Comparison of ENCODE assay signal across 18 cellular contexts in the genomic region with DNA sequence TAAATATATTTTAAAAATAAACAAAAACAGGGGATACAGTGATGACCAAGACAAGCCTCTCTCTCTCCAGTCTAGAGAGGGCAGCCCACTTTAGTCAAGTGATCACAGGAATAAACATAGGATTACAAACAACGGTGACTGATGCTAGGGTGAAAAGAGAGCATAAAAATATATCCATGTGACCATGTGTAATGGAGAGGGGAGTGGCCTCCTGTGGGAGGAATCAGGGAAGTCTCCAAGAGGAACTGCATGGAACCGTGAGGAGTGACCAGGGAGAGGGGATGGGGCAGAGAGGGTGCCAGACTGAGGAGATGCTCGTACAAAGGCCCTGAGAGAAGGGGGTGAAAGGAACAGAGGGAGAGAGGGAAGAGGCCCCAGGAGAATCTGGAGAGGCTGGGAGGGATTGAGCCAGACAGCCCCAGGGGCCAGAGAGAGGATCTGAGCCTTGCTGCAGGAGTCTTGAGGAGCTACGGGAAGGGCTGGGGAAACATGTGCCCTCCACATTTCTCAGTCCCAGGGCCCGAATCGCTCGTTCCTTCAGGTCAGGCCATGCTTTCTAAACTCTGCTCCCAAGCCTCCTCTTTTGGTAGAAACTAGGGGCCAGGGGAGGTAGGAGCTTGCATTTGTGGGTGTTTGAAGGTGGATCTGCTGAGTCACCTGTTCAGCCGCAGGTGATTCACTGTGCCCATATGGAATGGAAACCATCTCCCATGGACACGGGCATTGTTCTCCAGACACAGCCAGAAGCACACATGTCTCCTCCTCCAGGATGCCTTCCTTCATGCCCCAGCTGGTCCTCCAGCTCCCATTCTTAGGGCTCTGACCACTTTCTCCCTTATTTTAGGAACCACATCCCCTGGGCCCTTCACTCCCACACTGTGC.
DNase-seq lines count a peak whose midpoint lies in the region; ATAC-seq, FAIRE-seq and TF ChIP-seq lines count a peak whose summit lies in the region.
"Had no signal": no experiment of that assay in that cellular context is flagged by ENCODE, and none has a peak within 500 bp of the region (broad histone marks: within the 10 kb centered on the region; RNA-seq: fewer than 3 reads in every experiment).

No MANE protein-coding gene starts in this region.

- peak; percentile 35 for FAIRE-seq in urothelium cell line (lab: Jason Lieb, UNC)
- FAIRE-seq: kidney had no signal

- H3K27ac Mint-ChIP-seq in activated naive CD8-positive, alpha-beta T cell treated with anti-CD3 and anti-CD28 coated beads, Interleukin-2, amount 50 U/mL, for 24 hours: peak overlapping the region; percentile 10
- H3K27ac Mint-ChIP-seq in activated naive CD8-positive, alpha-beta T cell treated with anti-CD3 and anti-CD28 coated beads for 36 hours: no peak overlapping the region
- no peak overlapping the region for H3K27ac Mint-ChIP-seq in Calu3 (ENCODE audit: unreplicated experiment)
- H3K27ac Mint-ChIP-seq: type B pancreatic cell had no signal

- no peak for DNase-seq in activated naive CD8-positive, alpha-beta T cell treated with anti-CD3 and anti-CD28 coated beads, Interleukin-2, amount 50 U/mL, for 24 hours
- DNase-seq in activated naive CD8-positive, alpha-beta T cell treated with anti-CD3 and anti-CD28 coated beads for 36 hours: no peak
- DNase-seq in NCI-H69 (lab: John Stamatoyannopoulos, UW): peak; percentile 70
- no peak for DNase-seq in urothelium cell line (ENCODE audit: low spot score)
- no peak for DNase-seq in T-helper 2 cell
- DNase-seq in Calu3: no peak
- DNase-seq in activated CD4-positive, alpha-beta T cell treated with anti-CD3 and anti-CD28 coated beads, Interleukin-2, amount 50 U/mL, for 48 hours: no peak
- DNase-seq: brain microvascular endothelial cell; DMS79 treated with DMSO at 0.1 percent for 48 hours; effector CD8-positive, alpha-beta T cell; Kasumi-1; kidney; NCI-H446; RPMI8226; stimulated activated CD4-positive, alpha-beta T cell treated with anti-CD3 and anti-CD28 coated beads, Interleukin-15, amount 100 ng/mL, for 24 hours; T-helper 9 cell had no signal

- TF ChIP-seq CTCF in Calu3 (IDR thresholded peaks at IDR 0.05; ENCODE audit: unreplicated experiment): no peak

- no peaks in the 10 kb centered on the region for H3K36me3 Mint-ChIP-seq in activated naive CD8-positive, alpha-beta T cell treated with anti-CD3 and anti-CD28 coated beads, Interleukin-2, amount 50 U/mL, for 24 hours (ENCODE audit: low read depth)
- H3K36me3 Mint-ChIP-seq in activated naive CD8-positive, alpha-beta T cell treated with anti-CD3 and anti-CD28 coated beads for 36 hours: no peaks in the 10 kb centered on the region
- H3K36me3 Mint-ChIP-seq in Calu3 (ENCODE audit: insufficient read depth, unreplicated experiment): no peaks in the 10 kb centered on the region
- H3K36me3 Mint-ChIP-seq: type B pancreatic cell had no signal

- H3K27me3 Mint-ChIP-seq in activated naive CD8-positive, alpha-beta T cell treated with anti-CD3 and anti-CD28 coated beads, Interleukin-2, amount 50 U/mL, for 24 hours: peaks cover 2% of the 10 kb centered on the region
- H3K27me3 Mint-ChIP-seq in activated naive CD8-positive, alpha-beta T cell treated with anti-CD3 and anti-CD28 coated beads for 36 hours: peaks cover 7% of the 10 kb centered on the region
- peaks cover 11% of the 10 kb centered on the region for H3K27me3 Mint-ChIP-seq in Calu3 (ENCODE audit: unreplicated experiment)

- BruUV-seq in Calu3 (replicated peaks; lab: Mats Ljungman, UMichigan): no TSS peak

- no peak for ATAC-seq in activated naive CD8-positive, alpha-beta T cell treated with anti-CD3 and anti-CD28 coated beads, Interleukin-2, amount 50 U/mL, for 24 hours
- peak; percentile 40 for ATAC-seq in esophagus mucosa

- no peaks in the 10 kb centered on the region for H3K9me3 Mint-ChIP-seq in activated naive CD8-positive, alpha-beta T cell treated with anti-CD3 and anti-CD28 coated beads, Interleukin-2, amount 50 U/mL, for 24 hours
- H3K9me3 Mint-ChIP-seq in activated naive CD8-positive, alpha-beta T cell treated with anti-CD3 and anti-CD28 coated beads for 36 hours: no peaks in the 10 kb centered on the region
- H3K9me3 Mint-ChIP-seq in Calu3 (ENCODE audit: low read depth, unreplicated experiment): no peaks in the 10 kb centered on the region
- H3K9me3 Mint-ChIP-seq: type B pancreatic cell had no signal

- intact Hi-C loops in Calu3 (cut with micrococcal nuclease; ENCODE audit: unreplicated experiment): no loop called here

- no peak overlapping the region for H3K4me3 Mint-ChIP-seq in activated naive CD8-positive, alpha-beta T cell treated with anti-CD3 and anti-CD28 coated beads, Interleukin-2, amount 50 U/mL, for 24 hours
- no peak overlapping the region for H3K4me3 Mint-ChIP-seq in activated naive CD8-positive, alpha-beta T cell treated with anti-CD3 and anti-CD28 coated beads for 36 hours
- H3K4me3 Mint-ChIP-seq in Calu3 (ENCODE audit: low read depth, unreplicated experiment): no peak overlapping the region
- H3K4me3 Mint-ChIP-seq: type B pancreatic cell had no signal

- peaks cover 2% of the 10 kb centered on the region for H3K4me1 Mint-ChIP-seq in activated naive CD8-positive, alpha-beta T cell treated with anti-CD3 and anti-CD28 coated beads, Interleukin-2, amount 50 U/mL, for 24 hours
- H3K4me1 Mint-ChIP-seq in activated naive CD8-positive, alpha-beta T cell treated with anti-CD3 and anti-CD28 coated beads for 36 hours: no peaks in the 10 kb centered on the region
- no peaks in the 10 kb centered on the region for H3K4me1 Mint-ChIP-seq in Calu3 (ENCODE audit: low read depth, unreplicated experiment)

- CTCF ChIA-PET in Calu3 (lab: Charles Lee): no interaction called here
